9 cellular contexts compared by ENCODE assay signal in genomic region chr14:67411820-67412421, GRCh38. TPM values are rescaled to one million over a fixed set of nuclear protein-coding genes. Genes with fewer than 3 reads are reported as not detected.
DNase-seq lines count a peak whose midpoint lies in the region; ATAC-seq, FAIRE-seq and TF ChIP-seq lines count a peak whose summit lies in the region.
"Had no signal": no experiment of that assay in that cellular context is flagged by ENCODE, and none has a peak within 500 bp of the region (broad histone marks: within the 10 kb centered on the region; RNA-seq: fewer than 3 reads in every experiment).

Gene PLEK2, minus strand, starts transcription at chr14:67412165. Its CDS starts 106 bp downstream, at chr14:67412059.

- intact Hi-C loops in activated CD4-positive, alpha-beta memory T cell treated with anti-CD3 and anti-CD28 coated beads for 36 hours (cut with micrococcal nuclease), result no loop called here
- intact Hi-C loops in pancreas (cut with DNase I), result no loop called here

- WGBS in pancreas, 2 donors, result 4% methylated on average over 46 to 63 of the region's 63 CpGs

- H3K4me3 Mint-ChIP-seq in activated CD4-positive, alpha-beta memory T cell treated with anti-CD3 and anti-CD28 coated beads for 36 hours, result peak within 1 kb of the TSS; percentile 53

- peak; percentile 72 to 87 (median 83) for ATAC-seq in pancreas
- no peak for ATAC-seq in GM21576 (IDR thresholded peaks at IDR 0.05; ENCODE audit: unreplicated experiment)
- no peak for ATAC-seq in GM18505 (IDR thresholded peaks at IDR 0.05; ENCODE audit: unreplicated experiment)
- ATAC-seq in GM19455 (IDR thresholded peaks at IDR 0.05; ENCODE audit: unreplicated experiment), result no peak

- H3K4me1 Mint-ChIP-seq in activated CD4-positive, alpha-beta memory T cell treated with anti-CD3 and anti-CD28 coated beads for 36 hours (ENCODE audit: low read depth), result peaks cover 14% of the 10 kb centered on the region

- TF ChIP-seq CTCF in pancreas (IDR thresholded peaks at IDR 0.05), result no peak

- H3K27me3 ChIP-seq in pancreas, result no peaks in the 10 kb centered on the region

- H3K27ac ChIP-seq in epithelial cell of prostate, result peak within 1 kb of the TSS; percentile 95
- H3K27ac ChIP-seq in pancreas, result peak within 1 kb of the TSS in 2 of 4 donors; percentile 5 to 22

- TF ChIP-seq POLR2A in GM18505 (IDR thresholded peaks at IDR 0.05; ENCODE audit: borderline replicate concordance, extremely low read depth, insufficient read depth, insufficient read length), result no peak

- peaks cover 2% of the 10 kb centered on the region for H3K27me3 Mint-ChIP-seq in activated CD4-positive, alpha-beta memory T cell treated with anti-CD3 and anti-CD28 coated beads for 36 hours

- H3K4me3 ChIP-seq in pancreas, result peak within 1 kb of the TSS; percentile 34 to 63 (median 47)

- no peak for FAIRE-seq in pancreas (lab: Jason Lieb, UNC)
- FAIRE-seq: A204.1 had no signal

- no peaks in the 10 kb centered on the region for H3K9me3 Mint-ChIP-seq in activated CD4-positive, alpha-beta memory T cell treated with anti-CD3 and anti-CD28 coated beads for 36 hours

- H3K36me3 ChIP-seq in pancreas, result no peaks in the 10 kb centered on the region

- POLR2A ChIA-PET in activated CD4-positive, alpha-beta memory T cell treated with anti-CD3 and anti-CD28 coated beads for 36 hours (lab: Charles Lee), result interaction anchor here (0.6 kb wide), 1 partner anchor 442 kb away, joined by 3 read pairs; no protein-coding TSS in a partner anchor

- peak; percentile 30 for DNase-seq in NCI-H1436 (lab: John Stamatoyannopoulos, UW)
- DNase-seq in NCI-H1436 treated with DMSO at 0.1 percent for 48 hours (lab: John Stamatoyannopoulos, UW), result no peak
- peak; percentile 72 for DNase-seq in activated CD4-positive, alpha-beta memory T cell treated with anti-CD3 and anti-CD28 coated beads for 36 hours
- DNase-seq in epithelial cell of prostate (ENCODE audit: low read depth, low spot score), result peak; percentile 57
- peak; percentile 78 to 92 (median 89) for DNase-seq in pancreas

- no peaks in the 10 kb centered on the region for H3K9me3 ChIP-seq in pancreas

- no peak within 1 kb of the TSS for H3K27ac Mint-ChIP-seq in activated CD4-positive, alpha-beta memory T cell treated with anti-CD3 and anti-CD28 coated beads for 36 hours

- CTCF ChIA-PET in activated CD4-positive, alpha-beta memory T cell treated with anti-CD3 and anti-CD28 coated beads for 36 hours (lab: Charles Lee), result interaction anchor here (1.1 to 1.3 kb wide), 3 partner anchors 11 to 52 kb away, joined by 4 to 5 read pairs (median 4); partner anchors contain the start of gene ATP6V1D

- no peaks in the 10 kb centered on the region for H3K36me3 Mint-ChIP-seq in activated CD4-positive, alpha-beta memory T cell treated with anti-CD3 and anti-CD28 coated beads for 36 hours

- H3K4me1 ChIP-seq in pancreas, result peaks cover 0 to 22% (median 0%) of the 10 kb centered on the region in 3 donors

RNA-seq across cellular contexts. Expression of gene PLEK2, which starts in this region (rescaled TPM):
- 1 to 10 TPM; 2.6 to 4.1 TPM for total RNA-seq in activated CD4-positive, alpha-beta memory T cell treated with anti-CD3 and anti-CD28 coated beads for 36 hours
- 1 to 10 TPM; 4.0 to 9.9 (median 6.6) TPM for total RNA-seq in pancreas
- 1 to 10 TPM; 6.0 to 8.6 TPM for polyA plus RNA-seq in pancreas

Comparison
In these comparisons a context has a peak if more than half of its experiments do, and no peak if none do; other contexts are left out.
1. ATAC-seq: peak in pancreas (4 of 4); none in GM21576 (single experiment), GM18505 (single experiment) and GM19455 (single experiment).